In genomic region chr13:85076343-85076742, GRCh38 we compare ENCODE assay signal across 5 cellular contexts.
"Had no signal": no experiment of that assay in that cellular context is flagged by ENCODE, and none has a peak within 500 bp of the region (broad histone marks: within the 10 kb centered on the region; RNA-seq: fewer than 3 reads in every experiment).

No MANE protein-coding gene starts in this region.

- DNase-seq: H9, HCEC 1CT, KBM-7 had no signal

- H2AFZ ChIP-seq: GM23338 had no signal

- H3K4me2 ChIP-seq: GM23338, KMS-11 had no signal

- ATAC-seq: GM23338 had no signal

- H3K4me3 ChIP-seq: GM23338 had no signal

- H3K9ac ChIP-seq: KMS-11 had no signal

- H3K27ac ChIP-seq: KMS-11 had no signal
